ENCODE assay signal across 1 cellular context in genomic region chr1:53532912-53533311, GRCh38.
TF ChIP-seq lines count a peak whose summit lies in the region.

No MANE protein-coding gene starts in this region.

TF ChIP-seq in IMR-90, 13 proteins besides CTCF, POLR2A, EP300 and RAD21 (continued from another document):
- TF ChIP-seq MXI1 (IDR thresholded peaks at IDR 0.05; ENCODE audit: borderline replicate concordance, low read depth, low read length), result no peak
- no peak for TF ChIP-seq CEBPB (IDR thresholded peaks at IDR 0.05; ENCODE audit: low read depth, low read length)
- TF ChIP-seq SMC3 (IDR thresholded peaks at IDR 0.05; ENCODE audit: low read depth, low read length), result no peak
- no peak for TF ChIP-seq CHD1 (IDR thresholded peaks at IDR 0.05; ENCODE audit: low read depth, low read length)
- TF ChIP-seq MAZ (IDR thresholded peaks at IDR 0.05; ENCODE audit: borderline replicate concordance, low read depth, low read length), result no peak
- no peak for TF ChIP-seq RFX5 (IDR thresholded peaks at IDR 0.05; ENCODE audit: low read depth, low read length)
- no peak for TF ChIP-seq BHLHE40 (IDR thresholded peaks at IDR 0.05; ENCODE audit: low read depth, low read length)
- TF ChIP-seq NFE2L2 (IDR thresholded peaks at IDR 0.05; ENCODE audit: low read depth, low read length), result no peak
